Comparison of ENCODE assay signal across 1 cellular context in genomic region chr20:18394363-18394762, GRCh38.
TF ChIP-seq lines count a peak whose summit lies in the region.

No MANE protein-coding gene starts in this region.

TF ChIP-seq in H1, 55 proteins besides CTCF, POLR2A, EP300 and RAD21:
- no peak for TF ChIP-seq MAX (IDR thresholded peaks at IDR 0.05)
- no peak for TF ChIP-seq TCF12 (IDR thresholded peaks at IDR 0.05; ENCODE audit: low read depth, low read length)
- TF ChIP-seq ATF3 (IDR thresholded peaks at IDR 0.05; ENCODE audit: insufficient read depth, low read depth, low read length): no peak
- no peak for TF ChIP-seq CEBPB (IDR thresholded peaks at IDR 0.05; ENCODE audit: low read depth, low read length)
- no peak for TF ChIP-seq BRCA1 (IDR thresholded peaks at IDR 0.05; ENCODE audit: low read depth, low read length)
- no peak for TF ChIP-seq CBX8 (IDR thresholded peaks at IDR 0.05; ENCODE audit: borderline replicate concordance, low read depth, low read length)
- no peak for TF ChIP-seq SRF (IDR thresholded peaks at IDR 0.05; ENCODE audit: low read depth, low read length)
